In the genomic region with DNA sequence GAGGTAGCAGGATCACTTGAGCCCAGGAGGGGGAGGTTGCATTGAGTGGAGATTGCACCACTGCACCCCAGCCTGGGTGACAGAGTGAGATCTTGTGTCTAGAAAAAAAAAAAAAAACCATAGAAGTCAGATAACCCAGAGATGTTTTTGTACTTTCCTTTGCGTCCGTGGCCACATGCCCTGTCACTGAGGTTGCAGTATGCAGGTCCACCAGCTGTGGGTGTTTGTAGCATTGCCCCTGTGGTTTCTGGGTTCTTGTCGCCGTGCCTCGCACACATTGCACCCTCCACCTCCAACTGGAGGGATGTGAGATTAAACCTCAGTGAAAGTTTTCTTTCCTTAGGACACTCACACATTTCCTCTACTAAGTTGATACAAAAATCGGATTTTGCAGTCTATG, we compare ENCODE assay signal across 11 cellular contexts.
DNase-seq lines count a peak whose midpoint lies in the region; ATAC-seq, FAIRE-seq and TF ChIP-seq lines count a peak whose summit lies in the region.
"Had no signal": no experiment of that assay in that cellular context is flagged by ENCODE, and none has a peak within 500 bp of the region (broad histone marks: within the 10 kb centered on the region; RNA-seq: fewer than 3 reads in every experiment).

No MANE protein-coding gene starts in this region.

- peak overlapping the region; percentile 57 for H3K4me3 Mint-ChIP-seq in T-helper 2 cell treated with Interferon-gamma antibody and Interleukin-4, amounts not matched to agents 5 μg/mL and 100 μg/mL, for 36 hours
- H3K4me3 Mint-ChIP-seq in stimulated activated effector memory CD8-positive, alpha-beta T cell treated with anti-CD3 and anti-CD28 coated beads, Interleukin-12 subunit alpha, Interleukin-12 subunit beta, amount 100 ng/mL, for 72 hours = peak overlapping the region; percentile 50

- H3K36me3 Mint-ChIP-seq in T-helper 2 cell treated with Interferon-gamma antibody and Interleukin-4, amounts not matched to agents 5 μg/mL and 100 μg/mL, for 36 hours (ENCODE audit: low read depth) = peaks cover 31% of the 10 kb centered on the region
- peaks cover 17% of the 10 kb centered on the region for H3K36me3 Mint-ChIP-seq in stimulated activated effector memory CD8-positive, alpha-beta T cell treated with anti-CD3 and anti-CD28 coated beads, Interleukin-12 subunit alpha, Interleukin-12 subunit beta, amount 100 ng/mL, for 72 hours

- H3K27me3 Mint-ChIP-seq in T-helper 2 cell treated with Interferon-gamma antibody and Interleukin-4, amounts not matched to agents 5 μg/mL and 100 μg/mL, for 36 hours (ENCODE audit: low read depth) = no peaks in the 10 kb centered on the region

- peaks cover 62% of the 10 kb centered on the region for H3K4me1 Mint-ChIP-seq in T-helper 2 cell treated with Interferon-gamma antibody and Interleukin-4, amounts not matched to agents 5 μg/mL and 100 μg/mL, for 36 hours (ENCODE audit: low read depth)
- H3K4me1 Mint-ChIP-seq in stimulated activated effector memory CD8-positive, alpha-beta T cell treated with anti-CD3 and anti-CD28 coated beads, Interleukin-12 subunit alpha, Interleukin-12 subunit beta, amount 100 ng/mL, for 72 hours = peaks cover 66% of the 10 kb centered on the region

- FAIRE-seq in keratinocyte (lab: Jason Lieb, UNC) = peak; percentile 20

- H2AFZ ChIP-seq in keratinocyte (ENCODE audit: control insufficient read depth, low read length) = no peak overlapping the region

- ATAC-seq in stimulated activated effector memory CD8-positive, alpha-beta T cell treated with anti-CD3 and anti-CD28 coated beads, Interleukin-12 subunit alpha, Interleukin-12 subunit beta, amount 100 ng/mL, for 72 hours = peak; percentile 88
- no peak for ATAC-seq in GM18858 (IDR thresholded peaks at IDR 0.05; ENCODE audit: unreplicated experiment)
- no peak for ATAC-seq in HG03196 (IDR thresholded peaks at IDR 0.05; ENCODE audit: unreplicated experiment)
- ATAC-seq: Panc1 had no signal

- no peaks in the 10 kb centered on the region for H3K4me1 ChIP-seq in keratinocyte (ENCODE audit: control insufficient read depth, extremely low read depth, insufficient read depth, low read length)

- peaks cover 3% of the 10 kb centered on the region for H3K9me1 ChIP-seq in keratinocyte (ENCODE audit: control insufficient read depth, extremely low read depth, insufficient read depth, low read length)

- peaks cover 7% of the 10 kb centered on the region for H3K79me2 ChIP-seq in keratinocyte (ENCODE audit: control insufficient read depth, insufficient read depth, low read length)

- H3K27ac ChIP-seq in keratinocyte (ENCODE audit: control insufficient read depth, insufficient read depth, low read length) = no peak overlapping the region

- H3K27ac Mint-ChIP-seq in T-helper 2 cell treated with Interferon-gamma antibody and Interleukin-4, amounts not matched to agents 5 μg/mL and 100 μg/mL, for 36 hours = peak overlapping the region; percentile 71
- peak overlapping the region; percentile 88 for H3K27ac Mint-ChIP-seq in stimulated activated effector memory CD8-positive, alpha-beta T cell treated with anti-CD3 and anti-CD28 coated beads, Interleukin-12 subunit alpha, Interleukin-12 subunit beta, amount 100 ng/mL, for 72 hours

- H3K36me3 ChIP-seq in keratinocyte (ENCODE audit: control insufficient read depth in 2 of 2, extremely low read depth in 1 of 2, insufficient read depth in 2 of 2, low read length in 2 of 2) = peaks cover 0 to 2% of the 10 kb centered on the region in 2 experiments

- H3K9me3 ChIP-seq in keratinocyte (ENCODE audit: control insufficient read depth, low read depth, low read length) = no peaks in the 10 kb centered on the region

- H3K4me3 ChIP-seq in keratinocyte (ENCODE audit: control insufficient read depth in 2 of 3, extremely low read depth in 1 of 3, insufficient read depth in 2 of 3, low read depth in 1 of 3, low read length in 3 of 3) = no peak overlapping the region

- H3K9me3 Mint-ChIP-seq in T-helper 2 cell treated with Interferon-gamma antibody and Interleukin-4, amounts not matched to agents 5 μg/mL and 100 μg/mL, for 36 hours = no peaks in the 10 kb centered on the region
- H3K9me3 Mint-ChIP-seq in stimulated activated effector memory CD8-positive, alpha-beta T cell treated with anti-CD3 and anti-CD28 coated beads, Interleukin-12 subunit alpha, Interleukin-12 subunit beta, amount 100 ng/mL, for 72 hours = no peaks in the 10 kb centered on the region

- H3K9ac ChIP-seq in keratinocyte (ENCODE audit: control insufficient read depth, extremely low read depth, insufficient read depth, low read length) = no peak overlapping the region

- H4K20me1 ChIP-seq in keratinocyte (ENCODE audit: control insufficient read depth, extremely low read depth, insufficient read depth, low read length) = no peaks in the 10 kb centered on the region

- DNase-seq in T-helper 2 cell treated with Interferon-gamma antibody and Interleukin-4, amounts not matched to agents 5 μg/mL and 100 μg/mL, for 36 hours (ENCODE audit: low spot score) = peak; percentile 66
- DNase-seq in activated T-cell treated with anti-CD3 and anti-CD28 coated beads, Interleukin-2, amount 50 U/mL, for 1 hour = peak; percentile 64
- DNase-seq in keratinocyte (ENCODE audit: low read depth, low spot score) = no peak
- DNase-seq in stimulated activated effector memory CD8-positive, alpha-beta T cell treated with anti-CD3 and anti-CD28 coated beads, Interleukin-12 subunit alpha, Interleukin-12 subunit beta, amount 100 ng/mL, for 72 hours (ENCODE audit: low spot score in 2 of 2) = peak; percentile 19 to 73
- no peak for DNase-seq in A172 (ENCODE audit: low spot score)
- DNase-seq in iPS-NIHi11 (ENCODE audit: low spot score) = no peak
- DNase-seq: DMS 273 treated with DMSO at 0.1 percent for 48 hours, left cardiac atrium had no signal

- H3K27me3 ChIP-seq in keratinocyte (ENCODE audit: control insufficient read depth, extremely low read depth, insufficient read depth, low read length) = no peaks in the 10 kb centered on the region

- dilution Hi-C loops in keratinocyte (cut with MboI; ENCODE audit: extremely low pct_ligation_motif_present, low sequenced_read_pairs) = no loop called here

- no peak overlapping the region for H3K4me2 ChIP-seq in keratinocyte (ENCODE audit: control insufficient read depth, extremely low read depth, insufficient read depth, low read depth, low read length)

- TF ChIP-seq CTCF in keratinocyte (optimal IDR thresholded peaks at IDR 0.05 in 1 of 3, IDR thresholded peaks at IDR 0.05 in 1 of 3, conservative IDR thresholded peaks at IDR 0.05 in 1 of 3; ENCODE audit: extremely low read depth in 1 of 3, insufficient read depth in 2 of 3, low read length in 3 of 3) = no peak

Comparison
In these comparisons a context has a peak if more than half of its experiments do, and no peak if none do; other contexts are left out.
1. DNase-seq: peak in T-helper 2 cell treated with Interferon-gamma antibody and Interleukin-4, amounts not matched to agents 5 μg/mL and 100 μg/mL, for 36 hours (single experiment), activated T-cell treated with anti-CD3 and anti-CD28 coated beads, Interleukin-2, amount 50 U/mL, for 1 hour (single experiment) and stimulated activated effector memory CD8-positive, alpha-beta T cell treated with anti-CD3 and anti-CD28 coated beads, Interleukin-12 subunit alpha, Interleukin-12 subunit beta, amount 100 ng/mL, for 72 hours (2 of 2); none in keratinocyte (single experiment), A172 (single experiment) and iPS-NIHi11 (single experiment).